In genomic region chr22:27875951-27876350, GRCh38 we compare ENCODE assay signal across 18 cellular contexts. TPM values are rescaled to one million over a fixed set of nuclear protein-coding genes. Genes with fewer than 3 reads are reported as not detected.
DNase-seq lines count a peak whose midpoint lies in the region; ATAC-seq, FAIRE-seq and TF ChIP-seq lines count a peak whose summit lies in the region.
"Had no signal": no experiment of that assay in that cellular context is flagged by ENCODE, and none has a peak within 500 bp of the region (broad histone marks: within the 10 kb centered on the region; RNA-seq: fewer than 3 reads in every experiment).

No MANE protein-coding gene starts in this region.

- H3K27me3 Mint-ChIP-seq in activated naive CD4-positive, alpha-beta T cell treated with anti-CD3 and anti-CD28 coated beads, Interleukin-2, amount 10 ng/mL, durations not matched to agents 7 days and 5 days = no peaks in the 10 kb centered on the region
- no peaks in the 10 kb centered on the region for H3K27me3 Mint-ChIP-seq in activated naive CD4-positive, alpha-beta T cell treated with anti-CD3 and anti-CD28 coated beads for 36 hours (ENCODE audit: low read depth)
- no peaks in the 10 kb centered on the region for H3K27me3 Mint-ChIP-seq in activated T-helper 17 cell treated with anti-CD3 and anti-CD28 coated beads, Interleukin-2, amount 50 U/mL, for 72 hours
- H3K27me3 Mint-ChIP-seq in memory B cell = no peaks in the 10 kb centered on the region
- H3K27me3 Mint-ChIP-seq: naive B cell had no signal

- no peaks in the 10 kb centered on the region for H3K79me1 ChIP-seq in neuronal stem cell (ENCODE audit: low read depth, low read length)

- no peak overlapping the region for H3K14ac ChIP-seq in neuronal stem cell (ENCODE audit: low read length)

- no CpG with 5 or more reads among the region's 2 CpGs for WGBS in neuronal stem cell (ENCODE audit: extremely low coverage in 2 of 2, insufficient read length in 2 of 2, insufficient replicate concordance in 1 of 2), 2 donors

- H3K27ac Mint-ChIP-seq in activated naive CD4-positive, alpha-beta T cell treated with anti-CD3 and anti-CD28 coated beads, Interleukin-2, amount 10 ng/mL, durations not matched to agents 7 days and 5 days = peak overlapping the region; percentile 67
- H3K27ac Mint-ChIP-seq in activated naive CD4-positive, alpha-beta T cell treated with anti-CD3 and anti-CD28 coated beads for 36 hours = no peak overlapping the region
- H3K27ac Mint-ChIP-seq in activated T-helper 17 cell treated with anti-CD3 and anti-CD28 coated beads, Interleukin-2, amount 50 U/mL, for 72 hours = peak overlapping the region; percentile 47
- H3K27ac Mint-ChIP-seq in memory B cell = peak overlapping the region; percentile 68

- CTCF ChIA-PET in activated naive CD4-positive, alpha-beta T cell treated with anti-CD3 and anti-CD28 coated beads, Interleukin-2, amount 10 ng/mL, durations not matched to agents 7 days and 5 days (lab: Charles Lee) = interaction anchor here (0.9 to 1.3 kb wide), 2 partner anchors 10 to 11 kb away, joined by 3 read pairs; no protein-coding TSS in a partner anchor
- CTCF ChIA-PET in activated naive CD4-positive, alpha-beta T cell treated with anti-CD3 and anti-CD28 coated beads for 36 hours (lab: Charles Lee) = interaction anchor here (0.6 kb wide), 1 partner anchor 13 kb away, joined by 3 read pairs; no protein-coding TSS in a partner anchor

- no peak for ATAC-seq in activated T-helper 17 cell treated with anti-CD3 and anti-CD28 coated beads, Interleukin-2, amount 50 U/mL, for 72 hours (replicated peaks)
- ATAC-seq in memory B cell (ENCODE audit: low read depth) (no peak), HG02588 (IDR thresholded peaks at IDR 0.05; ENCODE audit: unreplicated experiment) (no peak)
- ATAC-seq: activated CD4-positive, CD25-positive, alpha-beta regulatory T cell treated with anti-CD3 and anti-CD28 coated beads, Interleukin-2, amount 50 U/mL, for 24 hours had no signal

- no peak overlapping the region for H3K9ac ChIP-seq in neuronal stem cell (ENCODE audit: low read depth, low read length, poor library complexity)

- no peak overlapping the region for H3K18ac ChIP-seq in neuronal stem cell (ENCODE audit: low read length)

- H3K23ac ChIP-seq in neuronal stem cell (ENCODE audit: low read depth, low read length, poor library complexity) = no peak overlapping the region

- H2BK15ac ChIP-seq in neuronal stem cell (ENCODE audit: low read length) = no peak overlapping the region

- H2BK12ac ChIP-seq in neuronal stem cell (ENCODE audit: low read length) = no peak overlapping the region

- no peaks in the 10 kb centered on the region for H3K27me3 ChIP-seq in tibial artery
- no peaks in the 10 kb centered on the region for H3K27me3 ChIP-seq in neuronal stem cell (ENCODE audit: control insufficient read depth in 3 of 3, insufficient read depth in 3 of 3, low read depth in 1 of 3, low read length in 3 of 3)
- H3K27me3 ChIP-seq: colonic mucosa, gastrocnemius medialis had no signal

- peaks cover 5 to 17% (median 13%) of the 10 kb centered on the region in 3 donors for H3K36me3 ChIP-seq in tibial artery
- H3K36me3 ChIP-seq in neuronal stem cell (replicated peaks in 1 of 2; ENCODE audit: control insufficient read depth in 2 of 2, insufficient read depth in 2 of 2, low read length in 2 of 2) = peaks cover 7 to 49% of the 10 kb centered on the region in 2 donors
- H3K36me3 ChIP-seq: colonic mucosa had no signal

- FAIRE-seq in urothelium cell line (lab: Jason Lieb, UNC) = no peak

- H2BK5ac ChIP-seq in neuronal stem cell (ENCODE audit: low read length) = no peak overlapping the region

- H4K91ac ChIP-seq in neuronal stem cell (ENCODE audit: low read depth, low read length, poor library complexity) = no peak overlapping the region

- H3K4ac ChIP-seq in neuronal stem cell (ENCODE audit: low read length) = no peak overlapping the region

- H3K4me3 ChIP-seq in tibial artery (no peak overlapping the region), neuronal stem cell (ENCODE audit: low read length in 2 of 2) (no peak overlapping the region)
- H3K4me3 ChIP-seq: colonic mucosa, gastrocnemius medialis had no signal

- intact Hi-C loops in activated naive CD4-positive, alpha-beta T cell treated with anti-CD3 and anti-CD28 coated beads for 36 hours (cut with micrococcal nuclease) = no loop called here
- intact Hi-C loops in tibial artery (cut with DNase I; ENCODE audit: low total_unique reads) = no loop called here

- no peak overlapping the region for H3K4me2 ChIP-seq in neuronal stem cell (ENCODE audit: insufficient read depth, low read length, poor library complexity, severe bottlenecking)

- no peaks in the 10 kb centered on the region for H3K9me3 Mint-ChIP-seq in activated naive CD4-positive, alpha-beta T cell treated with anti-CD3 and anti-CD28 coated beads, Interleukin-2, amount 10 ng/mL, durations not matched to agents 7 days and 5 days
- no peaks in the 10 kb centered on the region for H3K9me3 Mint-ChIP-seq in activated naive CD4-positive, alpha-beta T cell treated with anti-CD3 and anti-CD28 coated beads for 36 hours
- H3K9me3 Mint-ChIP-seq in activated T-helper 17 cell treated with anti-CD3 and anti-CD28 coated beads, Interleukin-2, amount 50 U/mL, for 72 hours = no peaks in the 10 kb centered on the region
- H3K9me3 Mint-ChIP-seq in memory B cell = no peaks in the 10 kb centered on the region
- H3K9me3 Mint-ChIP-seq: H9, naive B cell had no signal

- H3K4me1 ChIP-seq in tibial artery (peaks cover 0 to 89% (median 50%) of the 10 kb centered on the region in 4 donors), neuronal stem cell (ENCODE audit: control insufficient read depth in 2 of 2, insufficient read depth in 1 of 2, low read depth in 1 of 2, low read length in 2 of 2) (peaks cover 3 to 24% of the 10 kb centered on the region in 2 donors)

- H2AK5ac ChIP-seq in neuronal stem cell (ENCODE audit: low read depth, low read length) = no peak overlapping the region

- H3K27ac ChIP-seq in tibial artery (peak overlapping the region; percentile 8 to 82), neuronal stem cell (replicated peaks; ENCODE audit: low read length) (no peak overlapping the region)
- H3K27ac ChIP-seq: colonic mucosa had no signal

- H2BK120ac ChIP-seq in neuronal stem cell (ENCODE audit: low read depth, low read length) = no peak overlapping the region

- H2AFZ ChIP-seq in neuronal stem cell (ENCODE audit: low read length) = no peak overlapping the region

- no peaks in the 10 kb centered on the region for H3K9me3 ChIP-seq in tibial artery
- H3K9me3 ChIP-seq in neuronal stem cell (replicated peaks in 1 of 2; ENCODE audit: control insufficient read depth in 2 of 2, insufficient read depth in 1 of 2, low read depth in 1 of 2, low read length in 2 of 2) = peaks cover 0 to 4% of the 10 kb centered on the region in 2 donors
- H3K9me3 ChIP-seq: colonic mucosa, gastrocnemius medialis had no signal

- no peak overlapping the region for H3K4me3 Mint-ChIP-seq in activated naive CD4-positive, alpha-beta T cell treated with anti-CD3 and anti-CD28 coated beads, Interleukin-2, amount 10 ng/mL, durations not matched to agents 7 days and 5 days
- no peak overlapping the region for H3K4me3 Mint-ChIP-seq in activated naive CD4-positive, alpha-beta T cell treated with anti-CD3 and anti-CD28 coated beads for 36 hours
- H3K4me3 Mint-ChIP-seq in activated T-helper 17 cell treated with anti-CD3 and anti-CD28 coated beads, Interleukin-2, amount 50 U/mL, for 72 hours = no peak overlapping the region
- H3K4me3 Mint-ChIP-seq in memory B cell = no peak overlapping the region
- H3K4me3 Mint-ChIP-seq: H9, naive B cell had no signal

- DNase-seq in activated naive CD4-positive, alpha-beta T cell treated with anti-CD3 and anti-CD28 coated beads, Interleukin-2, amount 10 ng/mL, durations not matched to agents 7 days and 5 days = no peak
- DNase-seq in activated naive CD4-positive, alpha-beta T cell treated with anti-CD3 and anti-CD28 coated beads for 36 hours = no peak
- no peak for DNase-seq in memory B cell (ENCODE audit: low spot score in 2 of 2)
- no peak for DNase-seq in tibial artery
- DNase-seq in neuronal stem cell (ENCODE audit: low spot score) = no peak
- no peak for DNase-seq in urothelium cell line (ENCODE audit: low spot score)
- DNase-seq: Calu3; colonic mucosa; gastrocnemius medialis; GDM1; H9; left ventricle myocardium superior; naive B cell; SHP77; stimulated activated CD4-positive, alpha-beta T cell treated with anti-CD3 and anti-CD28 coated beads, Interleukin-15, amount 100 ng/mL, for 24 hours had no signal

- H3K4me1 Mint-ChIP-seq in activated naive CD4-positive, alpha-beta T cell treated with anti-CD3 and anti-CD28 coated beads, Interleukin-2, amount 10 ng/mL, durations not matched to agents 7 days and 5 days = peaks cover 29% of the 10 kb centered on the region
- peaks cover 35% of the 10 kb centered on the region for H3K4me1 Mint-ChIP-seq in activated naive CD4-positive, alpha-beta T cell treated with anti-CD3 and anti-CD28 coated beads for 36 hours (ENCODE audit: low read depth)
- H3K4me1 Mint-ChIP-seq in activated T-helper 17 cell treated with anti-CD3 and anti-CD28 coated beads, Interleukin-2, amount 50 U/mL, for 72 hours = peaks cover 22% of the 10 kb centered on the region
- H3K4me1 Mint-ChIP-seq in memory B cell = peaks cover 16% of the 10 kb centered on the region

- H4K8ac ChIP-seq in neuronal stem cell (ENCODE audit: low read depth, low read length) = no peak overlapping the region

- TF ChIP-seq CTCF in tibial artery (IDR thresholded peaks at IDR 0.05) = no peak

- peaks cover 20% of the 10 kb centered on the region for H3K36me3 Mint-ChIP-seq in activated naive CD4-positive, alpha-beta T cell treated with anti-CD3 and anti-CD28 coated beads, Interleukin-2, amount 10 ng/mL, durations not matched to agents 7 days and 5 days
- peaks cover 26% of the 10 kb centered on the region for H3K36me3 Mint-ChIP-seq in activated naive CD4-positive, alpha-beta T cell treated with anti-CD3 and anti-CD28 coated beads for 36 hours (ENCODE audit: low read depth)
- H3K36me3 Mint-ChIP-seq in activated T-helper 17 cell treated with anti-CD3 and anti-CD28 coated beads, Interleukin-2, amount 50 U/mL, for 72 hours (ENCODE audit: low read depth) = peaks cover 87% of the 10 kb centered on the region
- H3K36me3 Mint-ChIP-seq in memory B cell = peaks cover 3% of the 10 kb centered on the region

RNA-seq across cellular contexts. Expression of gene PITPNB, which starts 43.1 kb away (rescaled TPM):
- total RNA-seq in activated naive CD4-positive, alpha-beta T cell treated with anti-CD3 and anti-CD28 coated beads for 36 hours = 10 to 100 TPM; 76.4 to 78.7 TPM
- 100 to 1,000 TPM in 1 of 2 donors, 10 to 100 TPM in 1; 86.1 to 119 TPM for total RNA-seq in activated T-helper 17 cell treated with anti-CD3 and anti-CD28 coated beads, Interleukin-2, amount 50 U/mL, for 72 hours
- 48.4 TPM for polyA plus RNA-seq in neuronal stem cell (2013, experiment 1 of 2)
- 48.6 TPM for polyA plus RNA-seq in neuronal stem cell (2013, experiment 2 of 2)
